8 cellular contexts compared by ENCODE assay signal in the genomic region with DNA sequence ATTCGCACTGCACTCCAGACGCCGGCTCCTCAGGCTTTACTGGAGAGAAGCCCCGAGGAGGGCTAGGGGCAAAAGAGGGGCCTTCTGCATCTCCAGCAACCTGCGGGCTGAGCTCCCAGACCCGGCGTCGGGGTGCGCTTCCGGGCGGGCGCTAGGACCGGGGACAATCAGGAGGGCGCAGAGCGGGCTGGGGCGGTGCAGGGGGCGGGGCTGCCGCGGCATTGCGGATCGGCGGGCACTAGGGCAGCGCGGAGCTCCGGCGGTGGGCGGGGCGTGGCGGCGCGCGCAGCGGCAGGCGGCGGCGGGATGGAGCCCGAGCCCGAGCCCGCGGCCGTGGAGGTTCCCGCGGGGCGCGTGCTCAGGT. TPM values are rescaled to one million over a fixed set of nuclear protein-coding genes. Genes with fewer than 3 reads are reported as not detected.
DNase-seq lines count a peak whose midpoint lies in the region; ATAC-seq and TF ChIP-seq lines count a peak whose summit lies in the region.

A gene (plus strand): TSS at position 274 of the 364 bp plus-strand sequence. CDS start 33 bp downstream, at position 307.

- 0% methylated on average over 5 of the region's 45 CpGs for WGBS in suprapubic skin

- H3K4me3 ChIP-seq in suprapubic skin = peak within 1 kb of the TSS; percentile 79

- peak; percentile 89 for ATAC-seq in SK-N-SH treated with all-trans-retinoic acid at 6 μM for 48 hours

- DNase-seq in GDM1 (lab: John Stamatoyannopoulos, UW) (peak; percentile 88), HEK293T (ENCODE audit: extremely low spot score) (peak; percentile 96), NCI-H1048 (lab: John Stamatoyannopoulos, UW) (peak; percentile 76), germinal center (ENCODE audit: low spot score) (peak; percentile 97), nucleus accumbens (lab: John Stamatoyannopoulos, UW) (peak; percentile 30 to 96 (median 89)), suprapubic skin (ENCODE audit: low spot score in 2 of 2) (peak; percentile 95 to 96)
- DNase-seq in activated naive CD4-positive, alpha-beta T cell treated with anti-CD3 and anti-CD28 coated beads, Interleukin-2, amount 50 U/mL, for 16 hours = peak; percentile 97

- POLR2A ChIA-PET in HEK293T (lab: Yijun Ruan, JAX) = interaction anchor here (0.8 to 2.2 kb wide), 16 partner anchors 9 to 529 kb away, joined by 3 to 21 read pairs (median 4); a partner anchor contains a TSS

- no peak for TF ChIP-seq EP300 in suprapubic skin (IDR thresholded peaks at IDR 0.05)

- peaks cover 39% of the 10 kb centered on the region for H3K4me1 ChIP-seq in suprapubic skin

- no peaks in the 10 kb centered on the region for H3K27me3 ChIP-seq in suprapubic skin

- peaks cover 16% of the 10 kb centered on the region for H3K36me3 ChIP-seq in suprapubic skin

- CTCF ChIA-PET in HEK293T (lab: Yijun Ruan, JAX) = interaction anchor here (0.5 to 1.4 kb wide), 14 partner anchors 8 to 276 kb away, joined by 3 to 9 read pairs (median 3); a partner anchor contains a TSS

- TF ChIP-seq POLR2A in suprapubic skin (IDR thresholded peaks at IDR 0.05) = no peak

- H3K9me3 ChIP-seq in suprapubic skin = no peaks in the 10 kb centered on the region

- H3K27ac ChIP-seq in suprapubic skin = peak within 1 kb of the TSS; percentile 79

- no peak for TF ChIP-seq CTCF in suprapubic skin (IDR thresholded peaks at IDR 0.05)

TF ChIP-seq in HEK293T, 16 proteins besides CTCF, POLR2A, EP300 and RAD21:
- peak; percentile 65; the same call in 1 of the 2 replicates for TF ChIP-seq LEF1 (IDR thresholded peaks at IDR 0.05; ENCODE audit: borderline replicate concordance)
- TF ChIP-seq NFRKB (IDR thresholded peaks at IDR 0.05) = no peak
- TF ChIP-seq, protein P1, sequence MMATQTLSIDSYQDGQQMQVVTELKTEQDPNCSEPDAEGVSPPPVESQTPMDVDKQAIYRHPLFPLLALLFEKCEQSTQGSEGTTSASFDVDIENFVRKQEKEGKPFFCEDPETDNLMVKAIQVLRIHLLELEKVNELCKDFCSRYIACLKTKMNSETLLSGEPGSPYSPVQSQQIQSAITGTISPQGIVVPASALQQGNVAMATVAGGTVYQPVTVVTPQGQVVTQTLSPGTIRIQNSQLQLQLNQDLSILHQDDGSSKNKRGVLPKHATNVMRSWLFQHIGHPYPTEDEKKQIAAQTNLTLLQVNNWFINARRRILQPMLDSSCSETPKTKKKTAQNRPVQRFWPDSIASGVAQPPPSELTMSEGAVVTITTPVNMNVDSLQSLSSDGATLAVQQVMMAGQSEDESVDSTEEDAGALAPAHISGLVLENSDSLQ (IDR thresholded peaks at IDR 0.05) = no peak
- no peak for TF ChIP-seq FOXA1 (IDR thresholded peaks at IDR 0.05)
- TF ChIP-seq SP1 (IDR thresholded peaks at IDR 0.05) = no peak
- TF ChIP-seq SUZ12 (IDR thresholded peaks at IDR 0.05) = no peak
- no peak for TF ChIP-seq FOXK2 (IDR thresholded peaks at IDR 0.05)
- TF ChIP-seq ELF4 (IDR thresholded peaks at IDR 0.05) = no peak
- TF ChIP-seq TARDBP (IDR thresholded peaks at IDR 0.05) = no peak
- no peak for TF ChIP-seq HDGF (IDR thresholded peaks at IDR 0.05; ENCODE audit: borderline replicate concordance)
- TF ChIP-seq ARNT (IDR thresholded peaks at IDR 0.05) = peak; percentile 79
- TF ChIP-seq L3MBTL2 (conservative IDR thresholded peaks at IDR 0.05) = peak; percentile 5; the same call in 1 of the 2 replicates
- TF ChIP-seq ZNF384 (IDR thresholded peaks at IDR 0.05) = no peak
- TF ChIP-seq CTBP1 (IDR thresholded peaks at IDR 0.05; ENCODE audit: borderline replicate concordance) = no peak
- peak; percentile 98 for TF ChIP-seq FOXM1 (IDR thresholded peaks at IDR 0.05; ENCODE audit: borderline replicate concordance)
- TF ChIP-seq BHLHE40 (IDR thresholded peaks at IDR 0.05; ENCODE audit: borderline replicate concordance) = no peak
TF ChIP-seq in HEK293T: peak in this region for 4.

TF ChIP-seq in SK-N-SH treated with all-trans-retinoic acid at 6 μM for 48 hours, 23 proteins besides CTCF, POLR2A, EP300 and RAD21:
- TF ChIP-seq TOX (CRISPR knock-in tag; IDR thresholded peaks at IDR 0.05; ENCODE audit: borderline replicate concordance) (no peak), SNAI2 (CRISPR knock-in tag; IDR thresholded peaks at IDR 0.05) (no peak), TCF4 (CRISPR knock-in tag; IDR thresholded peaks at IDR 0.05; ENCODE audit: borderline replicate concordance) (no peak), CSDC2 (CRISPR knock-in tag; IDR thresholded peaks at IDR 0.05) (no peak), OSR1 (CRISPR knock-in tag; IDR thresholded peaks at IDR 0.05) (no peak), ISL1 (CRISPR knock-in tag; IDR thresholded peaks at IDR 0.05) (no peak), ZC3H10 (CRISPR knock-in tag; IDR thresholded peaks at IDR 0.05) (no peak), ZNF8 (CRISPR knock-in tag; IDR thresholded peaks at IDR 0.05) (no peak), ZNF70 (CRISPR knock-in tag; IDR thresholded peaks at IDR 0.05) (no peak)
- TF ChIP-seq, protein P2, sequence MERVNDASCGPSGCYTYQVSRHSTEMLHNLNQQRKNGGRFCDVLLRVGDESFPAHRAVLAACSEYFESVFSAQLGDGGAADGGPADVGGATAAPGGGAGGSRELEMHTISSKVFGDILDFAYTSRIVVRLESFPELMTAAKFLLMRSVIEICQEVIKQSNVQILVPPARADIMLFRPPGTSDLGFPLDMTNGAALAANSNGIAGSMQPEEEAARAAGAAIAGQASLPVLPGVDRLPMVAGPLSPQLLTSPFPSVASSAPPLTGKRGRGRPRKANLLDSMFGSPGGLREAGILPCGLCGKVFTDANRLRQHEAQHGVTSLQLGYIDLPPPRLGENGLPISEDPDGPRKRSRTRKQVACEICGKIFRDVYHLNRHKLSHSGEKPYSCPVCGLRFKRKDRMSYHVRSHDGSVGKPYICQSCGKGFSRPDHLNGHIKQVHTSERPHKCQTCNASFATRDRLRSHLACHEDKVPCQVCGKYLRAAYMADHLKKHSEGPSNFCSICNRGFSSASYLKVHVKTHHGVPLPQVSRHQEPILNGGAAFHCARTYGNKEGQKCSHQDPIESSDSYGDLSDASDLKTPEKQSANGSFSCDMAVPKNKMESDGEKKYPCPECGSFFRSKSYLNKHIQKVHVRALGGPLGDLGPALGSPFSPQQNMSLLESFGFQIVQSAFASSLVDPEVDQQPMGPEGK (CRISPR knock-in tag; IDR thresholded peaks at IDR 0.05; ENCODE audit: borderline replicate concordance) = no peak
- TF ChIP-seq, protein P3, sequence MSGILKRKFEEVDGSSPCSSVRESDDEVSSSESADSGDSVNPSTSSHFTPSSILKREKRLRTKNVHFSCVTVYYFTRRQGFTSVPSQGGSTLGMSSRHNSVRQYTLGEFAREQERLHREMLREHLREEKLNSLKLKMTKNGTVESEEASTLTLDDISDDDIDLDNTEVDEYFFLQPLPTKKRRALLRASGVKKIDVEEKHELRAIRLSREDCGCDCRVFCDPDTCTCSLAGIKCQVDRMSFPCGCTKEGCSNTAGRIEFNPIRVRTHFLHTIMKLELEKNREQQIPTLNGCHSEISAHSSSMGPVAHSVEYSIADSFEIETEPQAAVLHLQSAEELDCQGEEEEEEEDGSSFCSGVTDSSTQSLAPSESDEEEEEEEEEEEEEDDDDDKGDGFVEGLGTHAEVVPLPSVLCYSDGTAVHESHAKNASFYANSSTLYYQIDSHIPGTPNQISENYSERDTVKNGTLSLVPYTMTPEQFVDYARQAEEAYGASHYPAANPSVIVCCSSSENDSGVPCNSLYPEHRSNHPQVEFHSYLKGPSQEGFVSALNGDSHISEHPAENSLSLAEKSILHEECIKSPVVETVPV (CRISPR knock-in tag; IDR thresholded peaks at IDR 0.05) = no peak
- TF ChIP-seq, protein P4, sequence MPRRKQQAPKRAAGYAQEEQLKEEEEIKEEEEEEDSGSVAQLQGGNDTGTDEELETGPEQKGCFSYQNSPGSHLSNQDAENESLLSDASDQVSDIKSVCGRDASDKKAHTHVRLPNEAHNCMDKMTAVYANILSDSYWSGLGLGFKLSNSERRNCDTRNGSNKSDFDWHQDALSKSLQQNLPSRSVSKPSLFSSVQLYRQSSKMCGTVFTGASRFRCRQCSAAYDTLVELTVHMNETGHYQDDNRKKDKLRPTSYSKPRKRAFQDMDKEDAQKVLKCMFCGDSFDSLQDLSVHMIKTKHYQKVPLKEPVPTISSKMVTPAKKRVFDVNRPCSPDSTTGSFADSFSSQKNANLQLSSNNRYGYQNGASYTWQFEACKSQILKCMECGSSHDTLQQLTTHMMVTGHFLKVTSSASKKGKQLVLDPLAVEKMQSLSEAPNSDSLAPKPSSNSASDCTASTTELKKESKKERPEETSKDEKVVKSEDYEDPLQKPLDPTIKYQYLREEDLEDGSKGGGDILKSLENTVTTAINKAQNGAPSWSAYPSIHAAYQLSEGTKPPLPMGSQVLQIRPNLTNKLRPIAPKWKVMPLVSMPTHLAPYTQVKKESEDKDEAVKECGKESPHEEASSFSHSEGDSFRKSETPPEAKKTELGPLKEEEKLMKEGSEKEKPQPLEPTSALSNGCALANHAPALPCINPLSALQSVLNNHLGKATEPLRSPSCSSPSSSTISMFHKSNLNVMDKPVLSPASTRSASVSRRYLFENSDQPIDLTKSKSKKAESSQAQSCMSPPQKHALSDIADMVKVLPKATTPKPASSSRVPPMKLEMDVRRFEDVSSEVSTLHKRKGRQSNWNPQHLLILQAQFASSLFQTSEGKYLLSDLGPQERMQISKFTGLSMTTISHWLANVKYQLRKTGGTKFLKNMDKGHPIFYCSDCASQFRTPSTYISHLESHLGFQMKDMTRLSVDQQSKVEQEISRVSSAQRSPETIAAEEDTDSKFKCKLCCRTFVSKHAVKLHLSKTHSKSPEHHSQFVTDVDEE (CRISPR knock-in tag; IDR thresholded peaks at IDR 0.05) = no peak

RNA-seq across cellular contexts. Expression of the gene that starts here (rescaled TPM):
- total RNA-seq in suprapubic skin = 10 to 100 TPM; 53.9 to 73.5 (median 62.9) TPM

Comparison
In these comparisons a context has a peak if more than half of its experiments do, and no peak if none do; other contexts are left out.
1. Peak in every context shown above with its lines: DNase-seq, ATAC-seq, H3K4me3 ChIP-seq and H3K27ac ChIP-seq.